20 cellular contexts compared by ENCODE assay signal in genomic region chr1:166869318-166870099, GRCh38. TPM values are rescaled to one million over a fixed set of nuclear protein-coding genes. Genes with fewer than 3 reads are reported as not detected.
DNase-seq lines count a peak whose midpoint lies in the region; ATAC-seq, FAIRE-seq and TF ChIP-seq lines count a peak whose summit lies in the region.
"Had no signal": no experiment of that assay in that cellular context is flagged by ENCODE, and none has a peak within 500 bp of the region (broad histone marks: within the 10 kb centered on the region; RNA-seq: fewer than 3 reads in every experiment).

No MANE protein-coding gene starts in this region.

- TF ChIP-seq EP300 in HepG2 (IDR thresholded peaks at IDR 0.05; ENCODE audit: low read depth in 2 of 2, low read length in 2 of 2) (no peak), HepG2 (CRISPR knock-in tag; IDR thresholded peaks at IDR 0.05; ENCODE audit: borderline replicate concordance) (no peak), gastroesophageal sphincter (IDR thresholded peaks at IDR 0.05) (no peak)

- H3K9me2 ChIP-seq in Loucy (replicated peaks; ENCODE audit: low read depth, low read length): no peaks in the 10 kb centered on the region

- intact Hi-C loops in HepG2 (cut with micrococcal nuclease; ENCODE audit: unreplicated experiment): no loop called here
- intact Hi-C loops in lower leg skin (cut with DNase I; ENCODE audit: low total_unique reads): no loop called here

- H4K20me1 ChIP-seq in Loucy (ENCODE audit: insufficient read depth, low read length, poor library complexity, severe bottlenecking) (peaks cover 32% of the 10 kb centered on the region), HepG2 (ENCODE audit: insufficient read depth, low read length) (peaks cover 22% of the 10 kb centered on the region)

- H3K27ac ChIP-seq in HepG2 (ENCODE audit: extremely low read length, insufficient read depth, low read length) (peak overlapping the region; percentile 29), gastroesophageal sphincter (no peak overlapping the region)
- H3K27ac ChIP-seq: prostate gland, testis had no signal

- H3K4me2 ChIP-seq in Loucy (ENCODE audit: low read depth, low read length, poor library complexity, severe bottlenecking): peak overlapping the region; percentile 81
- H3K4me2 ChIP-seq in HepG2 (ENCODE audit: low read depth, low read length): no peak overlapping the region
- H3K4me2 ChIP-seq: smooth muscle cell had no signal

- DNase-seq in activated CD8-positive, alpha-beta memory T cell treated with anti-CD3 and anti-CD28 coated beads, Interleukin-2, amount 10 ng/mL, durations not matched to agents 7 days and 5 days: no peak
- DNase-seq in activated CD8-positive, alpha-beta memory T cell treated with anti-CD3 and anti-CD28 coated beads, Interleukin-2, amount 50 U/mL, for 4 hours: no peak
- DNase-seq in HepG2 (ENCODE audit: low spot score): no peak
- no peak for DNase-seq in lower leg skin (ENCODE audit: low spot score in 2 of 2)
- DNase-seq: activated CD8-positive, alpha-beta memory T cell treated with anti-CD3 and anti-CD28 coated beads for 24 hours; activated effector memory CD4-positive, alpha-beta T cell treated with Interleukin-2 at 50 U/mL for 16 hours; C1 segment of cervical spinal cord; effector memory CD8-positive, alpha-beta T cell; GDM1; HFFc6; NCI-H1417 treated with DMSO at 0.1 percent for 48 hours; NCI-H69; testis had no signal

- H2AFZ ChIP-seq in Loucy (ENCODE audit: low read length) (no peak overlapping the region), HepG2 (ENCODE audit: low read length) (no peak overlapping the region)

- no peaks in the 10 kb centered on the region for H3K9me3 Mint-ChIP-seq in activated CD8-positive, alpha-beta memory T cell treated with anti-CD3 and anti-CD28 coated beads, Interleukin-2, amount 10 ng/mL, durations not matched to agents 7 days and 5 days (ENCODE audit: low read depth)
- H3K9me3 Mint-ChIP-seq: effector memory CD8-positive, alpha-beta T cell; HFFc6 had no signal

- H3F3A ChIP-seq in Loucy (ENCODE audit: low read depth): no peaks in the 10 kb centered on the region

- H3K4me3 Mint-ChIP-seq in activated CD8-positive, alpha-beta memory T cell treated with anti-CD3 and anti-CD28 coated beads, Interleukin-2, amount 10 ng/mL, durations not matched to agents 7 days and 5 days: no peak overlapping the region
- H3K4me3 Mint-ChIP-seq: effector memory CD8-positive, alpha-beta T cell; HFFc6 had no signal

- POLR2A ChIA-PET in HepG2 (lab: Yijun Ruan, JAX): interaction anchor here (2.8 kb wide), 1 partner anchor 30 kb away, joined by 12 read pairs; the partner anchor contains the start of gene POGK

- peak; percentile 42 for ATAC-seq in activated CD8-positive, alpha-beta memory T cell treated with anti-CD3 and anti-CD28 coated beads, Interleukin-2, amount 10 ng/mL, durations not matched to agents 7 days and 5 days
- peak; percentile 58 for ATAC-seq in GM18511 (IDR thresholded peaks at IDR 0.05; ENCODE audit: unreplicated experiment)
- no peak for ATAC-seq in HepG2
- no peak for ATAC-seq in HG02759 (IDR thresholded peaks at IDR 0.05; ENCODE audit: unreplicated experiment)
- ATAC-seq in gastroesophageal sphincter: no peak
- ATAC-seq: effector memory CD8-positive, alpha-beta T cell; Right ventricle myocardium inferior had no signal

- CTCF ChIA-PET in activated CD8-positive, alpha-beta memory T cell treated with anti-CD3 and anti-CD28 coated beads, Interleukin-2, amount 10 ng/mL, durations not matched to agents 7 days and 5 days (lab: Charles Lee): interaction anchor here (0.9 to 1.6 kb wide), 5 partner anchors 15 to 671 kb away, joined by 3 to 10 read pairs (median 3); no protein-coding TSS in a partner anchor
- CTCF ChIA-PET in HepG2 (lab: Yijun Ruan, JAX; ENCODE audit: low intra/inter-chr PET ratio, low total read pairs): no interaction called here

- no peaks in the 10 kb centered on the region for H3K9me3 ChIP-seq in Loucy (ENCODE audit: insufficient read depth, low read depth, low read length)
- no peaks in the 10 kb centered on the region for H3K9me3 ChIP-seq in HepG2 (ENCODE audit: low read length)
- H3K9me3 ChIP-seq in gastroesophageal sphincter: no peaks in the 10 kb centered on the region
- H3K9me3 ChIP-seq: prostate gland, testis had no signal

- no peaks in the 10 kb centered on the region for H3K27me3 Mint-ChIP-seq in activated CD8-positive, alpha-beta memory T cell treated with anti-CD3 and anti-CD28 coated beads, Interleukin-2, amount 10 ng/mL, durations not matched to agents 7 days and 5 days
- H3K27me3 Mint-ChIP-seq: effector memory CD8-positive, alpha-beta T cell had no signal

- WGBS in HepG2 (ENCODE audit: low lambda C conversion rate): 83% methylated on average over 3 of the region's 3 CpGs
- 88 to 91% methylated on average over 3 of the region's 3 CpGs for WGBS in gastroesophageal sphincter (ENCODE audit: low coverage in 1 of 2), 2 donors
- WGBS in lower leg skin, 2 donors: 72 to 82% methylated on average over 3 of the region's 3 CpGs

- FAIRE-seq in HepG2 (lab: Jason Lieb, UNC): no peak

- peaks cover 75% of the 10 kb centered on the region for H3K79me2 ChIP-seq in Loucy (ENCODE audit: insufficient read depth, low read length)
- H3K79me2 ChIP-seq in HepG2 (ENCODE audit: insufficient read depth, low read length): peaks cover 60% of the 10 kb centered on the region

- in situ Hi-C loops in HepG2 (cut with HindIII; ENCODE audit: extremely low pct_ligation_motif_present, low pct_unique_long_range_greater_than_20kb): no loop called here

- H3K27me3 ChIP-seq in Loucy (ENCODE audit: insufficient read depth, low read length, poor library complexity, severe bottlenecking) (no peaks in the 10 kb centered on the region), HepG2 (ENCODE audit: control insufficient read depth in 1 of 2, insufficient read depth in 2 of 2, low read length in 2 of 2) (no peaks in the 10 kb centered on the region), gastroesophageal sphincter (no peaks in the 10 kb centered on the region)
- H3K27me3 ChIP-seq: testis had no signal

- H3K4me3 ChIP-seq in Loucy (ENCODE audit: low read length, poor library complexity, severe bottlenecking) (peak overlapping the region; percentile 36), HepG2 (replicated peaks in 1 of 3; ENCODE audit: insufficient read depth in 1 of 3, low read depth in 2 of 3, low read length in 3 of 3) (no peak overlapping the region), gastroesophageal sphincter (no peak overlapping the region), lower leg skin (ENCODE audit: low read depth, poor library complexity, severe bottlenecking) (no peak overlapping the region)
- H3K4me3 ChIP-seq: prostate gland, smooth muscle cell, testis had no signal

- no TSS peak for BruUV-seq in HepG2 (replicated peaks; lab: Mats Ljungman, UMichigan)

- TF ChIP-seq POLR2A in HepG2 (IDR thresholded peaks at IDR 0.05; ENCODE audit: insufficient read depth in 1 of 2, low read depth in 2 of 2, low read length in 2 of 2): no peak
- no peak for TF ChIP-seq POLR2A in gastroesophageal sphincter (IDR thresholded peaks at IDR 0.05)
- TF ChIP-seq POLR2A in lower leg skin (IDR thresholded peaks at IDR 0.05): no peak

- H3K36me3 Mint-ChIP-seq in activated CD8-positive, alpha-beta memory T cell treated with anti-CD3 and anti-CD28 coated beads, Interleukin-2, amount 10 ng/mL, durations not matched to agents 7 days and 5 days: peaks cover 38% of the 10 kb centered on the region

- peaks cover 37% of the 10 kb centered on the region; the same call in 1 of the 2 replicates for H3K36me3 ChIP-seq in Loucy (ENCODE audit: insufficient read depth, low read length)
- H3K36me3 ChIP-seq in HepG2 (replicated peaks in 1 of 2; ENCODE audit: control insufficient read depth in 1 of 2, insufficient read depth in 2 of 2, low read length in 2 of 2): peaks cover 5 to 34% of the 10 kb centered on the region in 2 experiments
- peaks cover 0 to 35% of the 10 kb centered on the region in 2 donors for H3K36me3 ChIP-seq in gastroesophageal sphincter
- H3K36me3 ChIP-seq: prostate gland had no signal

- no peak for TF ChIP-seq CTCF in Loucy (conservative IDR thresholded peaks at IDR 0.05; ENCODE audit: low read length)
- no peak for TF ChIP-seq CTCF in HepG2 (CRISPR knock-in tag; IDR thresholded peaks at IDR 0.05)
- no peak for TF ChIP-seq CTCF in gastroesophageal sphincter (IDR thresholded peaks at IDR 0.05)
- no peak for TF ChIP-seq CTCF in lower leg skin (IDR thresholded peaks at IDR 0.05)

- peak overlapping the region; percentile 74 for H3K27ac Mint-ChIP-seq in activated CD8-positive, alpha-beta memory T cell treated with anti-CD3 and anti-CD28 coated beads, Interleukin-2, amount 10 ng/mL, durations not matched to agents 7 days and 5 days
- H3K27ac Mint-ChIP-seq: HFFc6 had no signal

- H3K4me1 Mint-ChIP-seq in activated CD8-positive, alpha-beta memory T cell treated with anti-CD3 and anti-CD28 coated beads, Interleukin-2, amount 10 ng/mL, durations not matched to agents 7 days and 5 days: peaks cover 50% of the 10 kb centered on the region

- H3K9ac ChIP-seq in Loucy (ENCODE audit: low read depth, low read length, poor library complexity, severe bottlenecking) (peak overlapping the region; percentile 41), HepG2 (ENCODE audit: insufficient read depth, low read depth, low read length) (no peak overlapping the region)

- H3K4me1 ChIP-seq in Loucy (ENCODE audit: insufficient read depth, low read length, poor library complexity, severe bottlenecking) (peaks cover 56% of the 10 kb centered on the region), HepG2 (ENCODE audit: insufficient read depth, low read length) (peaks cover 61% of the 10 kb centered on the region), gastroesophageal sphincter (peaks cover 0 to 44% (median 4%) of the 10 kb centered on the region in 3 donors)
- H3K4me1 ChIP-seq: prostate gland, testis had no signal

- TF ChIP-seq RAD21 in HepG2 (CRISPR knock-in tag; IDR thresholded peaks at IDR 0.05): no peak

RNA-seq across cellular contexts. Expression of gene TADA1, which starts 6.6 kb away (rescaled TPM):
- 10 to 100 TPM; 18.1 to 18.8 TPM for total RNA-seq in activated CD8-positive, alpha-beta memory T cell treated with anti-CD3 and anti-CD28 coated beads, Interleukin-2, amount 10 ng/mL, durations not matched to agents 7 days and 5 days
- total RNA-seq in HepG2 (2016; rRNA removed; fragmentation: Illumina TruSeq; extraction: Trizol): 28.3 and 38.1 TPM in 2 replicates
- total RNA-seq in HepG2 (2016; cell fraction: cytosol; rRNA removed; fragmentation: Illumina TruSeq; extraction: Trizol; ENCODE audit: low read depth): 9.2 and 10.8 TPM in 2 replicates
- 27.2 and 37.8 TPM in 2 replicates for total RNA-seq in HepG2 (2016; cell fraction: insoluble cytoplasmic fraction; rRNA removed; fragmentation: Illumina TruSeq; extraction: Trizol)
- 19.5 and 22.1 TPM in 2 replicates for total RNA-seq in HepG2 (2016; cell fraction: membrane; rRNA removed; fragmentation: Illumina TruSeq; extraction: Trizol)
- total RNA-seq in HepG2 (2016; cell fraction: nucleus; rRNA removed; fragmentation: Illumina TruSeq; extraction: Trizol): 25.7 and 26.6 TPM in 2 replicates
- 21.3 and 29.1 TPM in 2 replicates for polyA plus RNA-seq in HepG2 (2011; rRNA removed)
- 15.5 and 21.7 TPM in 2 replicates for polyA plus RNA-seq in HepG2 (2011; cell fraction: cytosol; rRNA removed)
- 27.8 and 28.0 TPM in 2 replicates for polyA plus RNA-seq in HepG2 (2011; cell fraction: nucleus; rRNA removed)
- 13.9 and 20.0 TPM in 2 replicates for polyA plus RNA-seq in HepG2 (2012)
- polyA plus RNA-seq in HepG2 (2016; cell fraction: cytosol; fragmentation: Illumina TruSeq; extraction: Trizol; ENCODE audit: low read depth): 2.2 TPM in 2 replicates
- polyA plus RNA-seq in HepG2 (2016; cell fraction: insoluble cytoplasmic fraction; fragmentation: Illumina TruSeq; extraction: Trizol; ENCODE audit: low read depth): 39.2 and 41.6 TPM in 2 replicates
- polyA plus RNA-seq in HepG2 (2016; cell fraction: membrane; fragmentation: Illumina TruSeq; extraction: Trizol; ENCODE audit: low read depth): 6.4 and 6.7 TPM in 2 replicates
- 40.2 and 43.1 TPM in 2 replicates for polyA plus RNA-seq in HepG2 (2016; cell fraction: nucleus; fragmentation: Illumina TruSeq; extraction: Trizol; ENCODE audit: insufficient read depth, low read depth)
- 14.9 and 18.3 TPM in 2 replicates for polyA minus RNA-seq in HepG2 (2011; rRNA and poly(A)+ RNA removed; ENCODE audit: low replicate concordance)
- 12.7 and 15.2 TPM in 2 replicates for polyA minus RNA-seq in HepG2 (2011; cell fraction: cytosol; rRNA and poly(A)+ RNA removed)
- 22.0 and 27.1 TPM in 2 replicates for polyA minus RNA-seq in HepG2 (2011; cell fraction: nucleus; rRNA and poly(A)+ RNA removed)
- 10 to 100 TPM in 3 of 4 donors, 1 to 10 TPM in 1; 9.5 to 16.2 (median 13.6) TPM for total RNA-seq in gastroesophageal sphincter
- 10 to 100 TPM in 3 of 4 donors, 1 to 10 TPM in 1; 9.5 to 18.2 (median 15.1) TPM for total RNA-seq in lower leg skin

RNA-seq across cellular contexts. Expression of gene POGK, which starts 30.2 kb away (rescaled TPM):
- total RNA-seq in activated CD8-positive, alpha-beta memory T cell treated with anti-CD3 and anti-CD28 coated beads, Interleukin-2, amount 10 ng/mL, durations not matched to agents 7 days and 5 days: 10 to 100 TPM; 41.0 to 50.9 TPM
- total RNA-seq in HepG2 (2016; rRNA removed; fragmentation: Illumina TruSeq; extraction: Trizol): 16.2 and 17.6 TPM in 2 replicates
- total RNA-seq in HepG2 (2016; cell fraction: cytosol; rRNA removed; fragmentation: Illumina TruSeq; extraction: Trizol; ENCODE audit: low read depth): 2.0 and 2.1 TPM in 2 replicates
- total RNA-seq in HepG2 (2016; cell fraction: insoluble cytoplasmic fraction; rRNA removed; fragmentation: Illumina TruSeq; extraction: Trizol): 16.4 and 17.5 TPM in 2 replicates
- 8.6 and 8.8 TPM in 2 replicates for total RNA-seq in HepG2 (2016; cell fraction: membrane; rRNA removed; fragmentation: Illumina TruSeq; extraction: Trizol)
- 15.0 and 17.0 TPM in 2 replicates for total RNA-seq in HepG2 (2016; cell fraction: nucleus; rRNA removed; fragmentation: Illumina TruSeq; extraction: Trizol)
- polyA plus RNA-seq in HepG2 (2011; rRNA removed): 4.8 and 5.3 TPM in 2 replicates
- polyA plus RNA-seq in HepG2 (2011; cell fraction: cytosol; rRNA removed): 4.7 and 6.4 TPM in 2 replicates
- 12.4 and 14.7 TPM in 2 replicates for polyA plus RNA-seq in HepG2 (2011; cell fraction: nucleus; rRNA removed)
- polyA plus RNA-seq in HepG2 (2012): 8.0 and 9.8 TPM in 2 replicates
- 0.83 and 0.92 TPM in 2 replicates for polyA plus RNA-seq in HepG2 (2016; cell fraction: cytosol; fragmentation: Illumina TruSeq; extraction: Trizol; ENCODE audit: low read depth)
- 14.9 and 16.0 TPM in 2 replicates for polyA plus RNA-seq in HepG2 (2016; cell fraction: insoluble cytoplasmic fraction; fragmentation: Illumina TruSeq; extraction: Trizol; ENCODE audit: low read depth)
- polyA plus RNA-seq in HepG2 (2016; cell fraction: membrane; fragmentation: Illumina TruSeq; extraction: Trizol; ENCODE audit: low read depth): 5.1 and 5.4 TPM in 2 replicates
- polyA plus RNA-seq in HepG2 (2016; cell fraction: nucleus; fragmentation: Illumina TruSeq; extraction: Trizol; ENCODE audit: insufficient read depth, low read depth): 20.8 and 21.1 TPM in 2 replicates
- 9.1 and 37.8 TPM in 2 replicates for polyA minus RNA-seq in HepG2 (2011; rRNA and poly(A)+ RNA removed; ENCODE audit: low replicate concordance)
- polyA minus RNA-seq in HepG2 (2011; cell fraction: cytosol; rRNA and poly(A)+ RNA removed): 6.7 and 8.7 TPM in 2 replicates
- 28.5 and 30.6 TPM in 2 replicates for polyA minus RNA-seq in HepG2 (2011; cell fraction: nucleus; rRNA and poly(A)+ RNA removed)
- total RNA-seq in gastroesophageal sphincter: 10 to 100 TPM; 36.5 to 51.2 (median 44.8) TPM
- total RNA-seq in lower leg skin: 10 to 100 TPM; 30.6 to 43.1 (median 34.0) TPM

Comparison
In these comparisons a context has a peak if more than half of its experiments do, and no peak if none do; other contexts are left out.
1. ATAC-seq: peak in activated CD8-positive, alpha-beta memory T cell treated with anti-CD3 and anti-CD28 coated beads, Interleukin-2, amount 10 ng/mL, durations not matched to agents 7 days and 5 days (single experiment) and GM18511 (single experiment); none in HepG2 (single experiment), HG02759 (single experiment) and gastroesophageal sphincter (single experiment).